In the genomic region with DNA sequence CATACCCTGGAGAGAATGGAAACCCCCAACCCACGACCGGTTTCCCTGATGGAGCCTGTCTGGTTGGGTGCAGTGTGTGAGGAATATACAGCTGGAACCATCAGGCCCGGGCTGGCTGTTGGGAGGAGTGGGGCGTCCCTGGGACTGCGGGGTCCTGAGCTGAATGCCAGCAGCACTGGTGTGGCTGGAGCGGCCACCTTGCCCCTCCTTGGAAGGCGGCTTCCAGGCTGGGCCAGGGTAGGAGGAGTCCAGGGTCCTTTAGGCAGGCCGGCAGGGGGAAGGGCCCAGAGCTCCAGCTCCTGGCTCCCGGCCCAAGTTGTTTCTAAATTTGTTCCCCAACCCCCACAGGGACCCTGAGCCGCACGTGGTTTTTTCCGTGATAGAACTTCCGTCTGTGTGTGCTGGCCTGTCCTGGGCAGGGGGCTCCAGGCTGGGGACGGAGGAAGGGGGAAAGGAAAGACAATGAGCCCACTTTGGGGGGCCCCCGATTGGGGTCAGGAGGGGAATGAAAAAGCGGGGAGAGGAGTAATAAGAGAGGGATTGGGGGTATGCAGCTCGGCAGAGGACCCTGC, we compare ENCODE assay signal across 9 cellular contexts. TPM values are rescaled to one million over a fixed set of nuclear protein-coding genes. Genes with fewer than 3 reads are reported as not detected.
DNase-seq lines count a peak whose midpoint lies in the region; ATAC-seq and TF ChIP-seq lines count a peak whose summit lies in the region.
"Had no signal": no experiment of that assay in that cellular context is flagged by ENCODE, and none has a peak within 500 bp of the region (broad histone marks: within the 10 kb centered on the region; RNA-seq: fewer than 3 reads in every experiment).

No MANE protein-coding gene starts in this region.

- H3K9me3 ChIP-seq in AG04450 (ENCODE audit: control insufficient read depth, insufficient read depth, low read length), result peaks cover 5% of the 10 kb centered on the region; the same call in 1 of the 2 replicates
- H3K9me3 ChIP-seq in heart left ventricle, result no peaks in the 10 kb centered on the region

- TF ChIP-seq CTCF in AG04450 (IDR thresholded peaks at IDR 0.05; ENCODE audit: low read depth, low read length), result no peak
- TF ChIP-seq CTCF in HL-60 (IDR thresholded peaks at IDR 0.05; ENCODE audit: insufficient read depth, low read length), result no peak
- no peak for TF ChIP-seq CTCF in heart left ventricle (IDR thresholded peaks at IDR 0.05)

- POLR2A ChIA-PET in AG04450 (lab: Yijun Ruan, JAX), result interaction anchor here (0.5 to 1.8 kb wide), 7 partner anchors 10 to 284 kb away, joined by 3 to 21 read pairs (median 5); a partner anchor contains a TSS
- POLR2A ChIA-PET in activated CD8-positive, alpha-beta T cell treated with anti-CD3 and anti-CD28 coated beads, Interleukin-2, amount 10 ng/mL, durations not matched to agents 7 days and 5 days (lab: Charles Lee), result interaction anchor here (0.9 to 1.6 kb wide), 2 partner anchors 20 to 36 kb away, joined by 3 to 8 read pairs; a partner anchor contains a TSS

- peak overlapping the region; percentile 48 for H3K4me3 Mint-ChIP-seq in activated CD8-positive, alpha-beta T cell treated with anti-CD3 and anti-CD28 coated beads, Interleukin-2, amount 10 ng/mL, durations not matched to agents 7 days and 5 days

- DNase-seq in AG04450 (ENCODE audit: low read depth, low spot score) (no peak), HL-60 (ENCODE audit: low read depth in 1 of 2, low spot score in 1 of 2) (peak; percentile 78 to 89), heart left ventricle (peak; percentile 91 to 95 (median 93)), renal cortical epithelial cell (ENCODE audit: low read depth) (peak; percentile 41), kidney glomerular epithelial cell (lab: John Stamatoyannopoulos, UW) (no peak)
- no peak for DNase-seq in activated CD8-positive, alpha-beta T cell treated with anti-CD3 and anti-CD28 coated beads, Interleukin-2, amount 10 ng/mL, durations not matched to agents 7 days and 5 days

- peaks cover 11% of the 10 kb centered on the region for H3K36me3 Mint-ChIP-seq in activated CD8-positive, alpha-beta T cell treated with anti-CD3 and anti-CD28 coated beads, Interleukin-2, amount 10 ng/mL, durations not matched to agents 7 days and 5 days (ENCODE audit: low read depth)

- peaks cover 6 to 83% (median 44%) of the 10 kb centered on the region in 12 donors for H3K4me1 ChIP-seq in heart left ventricle

- CTCF ChIA-PET in AG04450 (lab: Charles Lee), result interaction anchor here (1.3 kb wide), 1 partner anchor 40 kb away, joined by 5 read pairs; no protein-coding TSS in a partner anchor
- CTCF ChIA-PET in activated CD8-positive, alpha-beta T cell treated with anti-CD3 and anti-CD28 coated beads, Interleukin-2, amount 10 ng/mL, durations not matched to agents 7 days and 5 days (lab: Charles Lee), result interaction anchor here (1.0 to 1.6 kb wide), 4 partner anchors 10 to 54 kb away, joined by 3 to 6 read pairs (median 4); a partner anchor contains a TSS

- H3K27ac ChIP-seq in AG04450 (ENCODE audit: low read depth, low read length) (peak overlapping the region; percentile 84), HL-60 (replicated peaks) (peak overlapping the region; percentile 98), heart left ventricle (peak overlapping the region; percentile 83 to 100 (median 98))

- H3K9me3 Mint-ChIP-seq in activated CD8-positive, alpha-beta T cell treated with anti-CD3 and anti-CD28 coated beads, Interleukin-2, amount 10 ng/mL, durations not matched to agents 7 days and 5 days (ENCODE audit: insufficient read depth), result no peaks in the 10 kb centered on the region

- peaks cover 0 to 38% (median 26%) of the 10 kb centered on the region in 9 donors for H3K36me3 ChIP-seq in heart left ventricle

- peak overlapping the region; percentile 72 for H3K27ac Mint-ChIP-seq in activated CD8-positive, alpha-beta T cell treated with anti-CD3 and anti-CD28 coated beads, Interleukin-2, amount 10 ng/mL, durations not matched to agents 7 days and 5 days

- H3K27me3 Mint-ChIP-seq in activated CD8-positive, alpha-beta T cell treated with anti-CD3 and anti-CD28 coated beads, Interleukin-2, amount 10 ng/mL, durations not matched to agents 7 days and 5 days (ENCODE audit: low read depth), result no peaks in the 10 kb centered on the region

- WGBS in heart left ventricle, 4 donors, result 0 to 6% (median 4%) methylated on average over 10 to 17 of the region's 17 CpGs

- intact Hi-C loops in heart left ventricle (cut with DNase I), result loop anchor here in 2 of 10 donors (2.0 kb wide), 1 partner anchor 36 kb away; a partner anchor contains a TSS

- peak overlapping the region; percentile 77 for H3K4me3 ChIP-seq in AG04450 (ENCODE audit: low read depth, low read length)
- H3K4me3 ChIP-seq in HL-60 (replicated peaks; ENCODE audit: insufficient read depth, low read length), result peak overlapping the region; percentile 81
- H3K4me3 ChIP-seq in heart left ventricle, result peak overlapping the region; percentile 19 to 71 (median 64)

- no peak for TF ChIP-seq POLR2A in heart left ventricle (IDR thresholded peaks at IDR 0.05)

- H3K4me1 Mint-ChIP-seq in activated CD8-positive, alpha-beta T cell treated with anti-CD3 and anti-CD28 coated beads, Interleukin-2, amount 10 ng/mL, durations not matched to agents 7 days and 5 days (ENCODE audit: low read depth), result peaks cover 20% of the 10 kb centered on the region

- H3K27me3 ChIP-seq in AG04450 (ENCODE audit: control insufficient read depth, insufficient read depth, low read length) (no peaks in the 10 kb centered on the region), HL-60 (ENCODE audit: insufficient read depth, poor library complexity, severe bottlenecking) (no peaks in the 10 kb centered on the region), heart left ventricle (no peaks in the 10 kb centered on the region)

- ATAC-seq in activated CD8-positive, alpha-beta T cell treated with anti-CD3 and anti-CD28 coated beads, Interleukin-2, amount 10 ng/mL, durations not matched to agents 7 days and 5 days, result no peak
- ATAC-seq in heart left ventricle, result peak; percentile 59 to 88 (median 82)
- ATAC-seq in HG03196 (IDR thresholded peaks at IDR 0.05; ENCODE audit: unreplicated experiment), result no peak
- ATAC-seq in HG02981 (IDR thresholded peaks at IDR 0.05; ENCODE audit: unreplicated experiment), result no peak

RNA-seq across cellular contexts. Expression of a gene that starts 0.7 kb away (rescaled TPM):
- 14.1 and 18.7 TPM in 2 replicates for polyA plus RNA-seq in AG04450 (2011; rRNA removed)
- polyA minus RNA-seq in AG04450 (2011; rRNA and poly(A)+ RNA removed), result 10.9 and 14.8 TPM in 2 replicates
- 1 to 10 TPM; 6.6 to 7.0 TPM for total RNA-seq in activated CD8-positive, alpha-beta T cell treated with anti-CD3 and anti-CD28 coated beads, Interleukin-2, amount 10 ng/mL, durations not matched to agents 7 days and 5 days
- 10 to 100 TPM; 14.0 to 46.4 (median 18.5) TPM for total RNA-seq in heart left ventricle
- polyA plus RNA-seq in heart left ventricle, result 10 to 100 TPM in 1 of 2 donors, 1 to 10 TPM in 1; 6.6 to 16.3 TPM
- total RNA-seq in renal cortical epithelial cell, result 36.3 and 42.1 TPM in 2 replicates

RNA-seq across cellular contexts. Expression of a gene that starts 21.7 kb away (rescaled TPM):
- 27.1 and 38.7 TPM in 2 replicates for polyA plus RNA-seq in AG04450 (2011; rRNA removed)
- 21.9 and 23.5 TPM in 2 replicates for polyA minus RNA-seq in AG04450 (2011; rRNA and poly(A)+ RNA removed)
- 10 to 100 TPM; 68.6 to 68.8 TPM for total RNA-seq in activated CD8-positive, alpha-beta T cell treated with anti-CD3 and anti-CD28 coated beads, Interleukin-2, amount 10 ng/mL, durations not matched to agents 7 days and 5 days
- 10 to 100 TPM; 32.5 to 55.5 (median 38.1) TPM for total RNA-seq in heart left ventricle
- 10 to 100 TPM; 31.4 to 77.8 TPM for polyA plus RNA-seq in heart left ventricle
- 55.4 and 62.2 TPM in 2 replicates for total RNA-seq in renal cortical epithelial cell

RNA-seq across cellular contexts. Expression of a gene that starts 25.2 kb away (rescaled TPM):
- polyA plus RNA-seq in AG04450 (2011; rRNA removed) (0.17 and 0.22 TPM in 2 replicates), heart left ventricle (1 to 10 TPM; 1.6 to 4.2 TPM)
- polyA minus RNA-seq in AG04450 (2011; rRNA and poly(A)+ RNA removed), result not detected in 2 replicates
- total RNA-seq in activated CD8-positive, alpha-beta T cell treated with anti-CD3 and anti-CD28 coated beads, Interleukin-2, amount 10 ng/mL, durations not matched to agents 7 days and 5 days, result 1 to 10 TPM; 1.4 to 1.5 TPM
- total RNA-seq in heart left ventricle (10 to 100 TPM in 5 of 9 donors, 1 to 10 TPM in 4; 6.4 to 15.8 (median 10.3) TPM), renal cortical epithelial cell (0.55 and 1.0 TPM in 2 replicates)

RNA-seq across cellular contexts. Expression of a gene that starts 25.8 kb away (rescaled TPM):
- not detected in 2 replicates for polyA plus RNA-seq in AG04450 (2011; rRNA removed)
- polyA minus RNA-seq in AG04450 (2011; rRNA and poly(A)+ RNA removed), result not detected in 2 replicates
- not detected for total RNA-seq in activated CD8-positive, alpha-beta T cell treated with anti-CD3 and anti-CD28 coated beads, Interleukin-2, amount 10 ng/mL, durations not matched to agents 7 days and 5 days
- total RNA-seq in heart left ventricle, result under 1 TPM in 2 of 9 donors, not detected in 7; 0.23 to 0.31 TPM
- under 1 TPM in 1 of 2 donors, not detected in 1; 0.61 TPM for polyA plus RNA-seq in heart left ventricle
- total RNA-seq in renal cortical epithelial cell, result not detected in 2 replicates
- total RNA-seq: glomerular endothelial cell had no signal

RNA-seq across cellular contexts. Expression of a gene that starts 35.8 kb away (rescaled TPM):
- polyA plus RNA-seq in AG04450 (2011; rRNA removed), result 223 and 262 TPM in 2 replicates
- polyA minus RNA-seq in AG04450 (2011; rRNA and poly(A)+ RNA removed), result 180 and 232 TPM in 2 replicates
- 100 to 1,000 TPM; 417 to 432 TPM for total RNA-seq in activated CD8-positive, alpha-beta T cell treated with anti-CD3 and anti-CD28 coated beads, Interleukin-2, amount 10 ng/mL, durations not matched to agents 7 days and 5 days
- total RNA-seq in heart left ventricle, result 100 to 1,000 TPM; 244 to 769 (median 456) TPM
- polyA plus RNA-seq in heart left ventricle, result 100 to 1,000 TPM; 705 to 900 TPM
- 153 and 288 TPM in 2 replicates for total RNA-seq in renal cortical epithelial cell

Comparison
In these comparisons a context has a peak if more than half of its experiments do, and no peak if none do; other contexts are left out.
1. DNase-seq: peak in HL-60 (2 of 2), heart left ventricle (5 of 5) and renal cortical epithelial cell (single experiment); none in AG04450 (single experiment), activated CD8-positive, alpha-beta T cell treated with anti-CD3 and anti-CD28 coated beads, Interleukin-2, amount 10 ng/mL, durations not matched to agents 7 days and 5 days (single experiment) and kidney glomerular epithelial cell (single experiment).
2. ATAC-seq: peak in heart left ventricle (4 of 4); none in activated CD8-positive, alpha-beta T cell treated with anti-CD3 and anti-CD28 coated beads, Interleukin-2, amount 10 ng/mL, durations not matched to agents 7 days and 5 days (single experiment), HG03196 (single experiment) and HG02981 (single experiment).
3. Peak in every context shown above with its lines, with median percentiles within 50 percentile points of each other: H3K27ac ChIP-seq and H3K4me3 ChIP-seq.